Comparison of ENCODE assay signal across 9 cellular contexts in the genomic region with DNA sequence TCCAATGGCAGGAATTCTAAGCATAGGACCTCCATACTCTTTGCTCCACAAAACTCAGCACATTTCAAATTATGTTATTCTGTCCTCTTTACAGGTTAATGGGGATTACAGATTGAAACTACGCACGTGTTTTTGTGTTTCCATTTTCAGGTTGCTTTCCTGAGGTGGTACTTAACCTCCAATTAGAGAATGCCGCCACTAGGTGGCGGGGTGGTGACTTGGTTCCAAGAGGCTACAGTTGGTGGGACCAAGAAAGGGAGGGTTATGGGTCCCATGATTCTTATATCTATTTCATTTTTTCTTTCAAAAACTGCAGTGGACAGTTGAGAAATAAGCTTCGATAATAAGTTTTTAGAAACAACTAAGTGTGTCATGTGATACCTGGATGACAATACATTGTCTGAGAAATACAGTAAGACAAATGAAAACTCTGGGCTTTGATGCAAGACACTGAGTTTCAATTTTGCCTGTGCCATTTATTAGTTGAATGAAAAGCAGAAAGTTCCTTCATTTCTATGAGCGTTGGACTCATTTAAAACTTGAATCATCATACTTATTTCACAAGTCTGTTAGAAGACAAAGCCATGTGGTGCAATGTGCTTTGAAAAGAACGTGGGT.
A peak's percentile ranks its signal among the peaks of the same experiment; 100 is the strongest.
DNase-seq lines count a peak whose midpoint lies in the region; ATAC-seq and TF ChIP-seq lines count a peak whose summit lies in the region.
"Had no signal": no experiment of that assay in that cellular context is flagged by ENCODE, and none has a peak within 500 bp of the region (broad histone marks: within the 10 kb centered on the region; RNA-seq: fewer than 3 reads in every experiment).

No MANE protein-coding gene starts in this region.

- DNase-seq in COLO829 (ENCODE audit: low spot score), result peak; percentile 57
- peak; percentile 38 for DNase-seq in NCI-H226
- DNase-seq in activated CD4-positive, alpha-beta T cell treated with anti-CD3 and anti-CD28 coated beads, Interleukin-2, amount 50 U/mL, for 48 hours, result peak; percentile 46 to 51
- peak in 35 of 42 donors; percentile 8 to 86 (median 42) for DNase-seq in head of caudate nucleus
- peak; percentile 1 to 31 for DNase-seq in stimulated activated CD4-positive, alpha-beta T cell treated with anti-CD3 and anti-CD28 coated beads, Interleukin-12 subunit alpha, Interleukin-12 subunit beta, amount 100 ng/mL, for 24 hours (ENCODE audit: low read depth in 2 of 2)
- no peak for DNase-seq in sigmoid colon

- WGBS in sigmoid colon, 2 donors, result 22 to 32% methylated on average over 7 of the region's 7 CpGs

- H3K36me3 ChIP-seq in sigmoid colon, result no peaks in the 10 kb centered on the region

- H3K27me3 ChIP-seq in sigmoid colon, result no peaks in the 10 kb centered on the region

- H3K4me1 ChIP-seq in sigmoid colon, result no peaks in the 10 kb centered on the region

- no peak overlapping the region for H3K27ac ChIP-seq in sigmoid colon

- peak; percentile 89 for ATAC-seq in GM19043 (IDR thresholded peaks at IDR 0.05; ENCODE audit: low read depth, unreplicated experiment)
- ATAC-seq in HG03066 (IDR thresholded peaks at IDR 0.05; ENCODE audit: low read depth, unreplicated experiment), result peak; percentile 84
- ATAC-seq: T-cell had no signal

- no peak overlapping the region for H3K4me3 ChIP-seq in sigmoid colon

- TF ChIP-seq POLR2A in sigmoid colon (IDR thresholded peaks at IDR 0.05), result no peak

- no peaks in the 10 kb centered on the region for H3K9me3 ChIP-seq in sigmoid colon

- intact Hi-C loops in head of caudate nucleus (cut with DNase I), result no loop called here
- intact Hi-C loops in sigmoid colon (cut with DNase I), result loop anchor here (5.0 to 10.0 kb wide), 2 partner anchors 226 to 254 kb away; no protein-coding TSS in a partner anchor

- peak in 1 of 4 experiments; percentile 41 for TF ChIP-seq CTCF in sigmoid colon (IDR thresholded peaks at IDR 0.05)

- no peak for TF ChIP-seq EP300 in sigmoid colon (IDR thresholded peaks at IDR 0.05)
